Comparison of ENCODE assay signal across 8 cellular contexts in the genomic region with DNA sequence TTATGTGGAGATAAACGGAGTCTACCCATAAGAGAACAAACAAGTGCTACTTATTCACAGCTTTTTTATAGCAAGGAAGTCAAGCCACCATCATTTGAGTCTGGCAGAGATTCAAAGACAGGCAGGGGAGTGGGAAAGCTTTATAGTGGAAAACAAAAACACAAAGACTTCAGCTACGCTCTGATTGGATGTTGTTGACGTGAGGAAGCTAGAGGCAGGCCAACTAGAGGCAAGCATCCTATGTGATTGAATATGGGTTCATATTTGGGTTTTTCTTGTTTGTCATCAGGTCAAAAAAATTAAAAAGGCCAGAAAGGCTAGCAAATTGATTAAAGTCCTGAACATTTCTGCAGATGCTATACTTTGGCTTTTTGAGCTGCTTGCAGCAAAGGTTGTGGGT. TPM values are rescaled to one million over a fixed set of nuclear protein-coding genes. Genes with fewer than 3 reads are reported as not detected.
A peak's percentile ranks its signal among the peaks of the same experiment; 100 is the strongest.
DNase-seq lines count a peak whose midpoint lies in the region; ATAC-seq and TF ChIP-seq lines count a peak whose summit lies in the region.

No MANE protein-coding gene starts in this region.

- intact Hi-C loops in CD4-positive, alpha-beta T cell (cut with DNase I, micrococcal nuclease), result no loop called here
- intact Hi-C loops in prostate gland (cut with DNase I), result no loop called here

- peaks cover 16% of the 10 kb centered on the region for H3K4me1 Mint-ChIP-seq in CD4-positive, alpha-beta T cell (ENCODE audit: low read depth)
- peaks cover 3% of the 10 kb centered on the region for H3K4me1 Mint-ChIP-seq in activated naive CD8-positive, alpha-beta T cell (ENCODE audit: low read depth)

- DNase-seq in CD4-positive, alpha-beta T cell, result no peak
- peak; percentile 26 for DNase-seq in myocyte (ENCODE audit: low read depth)
- no peak for DNase-seq in prostate gland (ENCODE audit: low spot score)
- DNase-seq in activated gamma-delta T cell treated with Interleukin-2 at 50 U/mL for 16 hours, result no peak

- H3K27me3 ChIP-seq in CD4-positive, alpha-beta T cell (ENCODE audit: control insufficient read depth, insufficient read depth, low read length), result no peaks in the 10 kb centered on the region
- peaks cover 12% of the 10 kb centered on the region; the same call in 1 of the 2 replicates for H3K27me3 ChIP-seq in HUES6 (ENCODE audit: control insufficient read depth, insufficient read depth, low read length)
- H3K27me3 ChIP-seq in prostate gland (replicated peaks; ENCODE audit: insufficient read depth), result no peaks in the 10 kb centered on the region

- peak overlapping the region; percentile 90 for H3K4me3 Mint-ChIP-seq in CD4-positive, alpha-beta T cell
- H3K4me3 Mint-ChIP-seq in activated naive CD8-positive, alpha-beta T cell, result peak overlapping the region; percentile 48

- no peak overlapping the region for H3K27ac ChIP-seq in CD4-positive, alpha-beta T cell (ENCODE audit: low read depth, low read length)
- H3K27ac ChIP-seq in HUES6 (ENCODE audit: low read depth, low read length) (no peak overlapping the region), prostate gland (peak overlapping the region in 1 of 2 donors; percentile 90)

- H3K36me3 Mint-ChIP-seq in CD4-positive, alpha-beta T cell (ENCODE audit: low read depth), result no peaks in the 10 kb centered on the region
- no peaks in the 10 kb centered on the region for H3K36me3 Mint-ChIP-seq in activated naive CD8-positive, alpha-beta T cell

- H3K9me3 Mint-ChIP-seq in CD4-positive, alpha-beta T cell, result no peaks in the 10 kb centered on the region
- no peaks in the 10 kb centered on the region for H3K9me3 Mint-ChIP-seq in activated naive CD8-positive, alpha-beta T cell (ENCODE audit: low read depth)

- H3K36me3 ChIP-seq in HUES6 (ENCODE audit: control insufficient read depth, insufficient read depth, low read length) (peaks cover 19% of the 10 kb centered on the region), prostate gland (no peaks in the 10 kb centered on the region)

- TF ChIP-seq POLR2A in prostate gland (IDR thresholded peaks at IDR 0.05), result no peak

- no peak overlapping the region for H3K27ac Mint-ChIP-seq in CD4-positive, alpha-beta T cell
- H3K27ac Mint-ChIP-seq in activated naive CD8-positive, alpha-beta T cell, result no peak overlapping the region

- peaks cover 12% of the 10 kb centered on the region for H3K27me3 Mint-ChIP-seq in CD4-positive, alpha-beta T cell
- H3K27me3 Mint-ChIP-seq in activated naive CD8-positive, alpha-beta T cell, result no peaks in the 10 kb centered on the region

- TF ChIP-seq CTCF in CD4-positive, alpha-beta T cell (IDR thresholded peaks at IDR 0.05), result no peak
- TF ChIP-seq CTCF in prostate gland (IDR thresholded peaks at IDR 0.05), result no peak

- no peak for ATAC-seq in CD4-positive, alpha-beta T cell (ENCODE audit: poor library complexity)
- no peak for ATAC-seq in GM19328 (IDR thresholded peaks at IDR 0.05; ENCODE audit: unreplicated experiment)
- ATAC-seq in GM21447 (IDR thresholded peaks at IDR 0.05; ENCODE audit: unreplicated experiment), result no peak

- H3K4me1 ChIP-seq in HUES6 (ENCODE audit: control insufficient read depth, insufficient read depth, low read length), result no peaks in the 10 kb centered on the region
- no peaks in the 10 kb centered on the region for H3K4me1 ChIP-seq in prostate gland (replicated peaks)

- no peaks in the 10 kb centered on the region for H3K9me3 ChIP-seq in CD4-positive, alpha-beta T cell (ENCODE audit: control insufficient read depth, low read length)
- no peaks in the 10 kb centered on the region for H3K9me3 ChIP-seq in HUES6 (ENCODE audit: control insufficient read depth, insufficient read depth, low read depth, low read length)
- H3K9me3 ChIP-seq in prostate gland, result no peaks in the 10 kb centered on the region

- H3K9ac ChIP-seq in HUES6 (ENCODE audit: low read length), result no peak overlapping the region

- 60% methylated on average over 3 of the region's 3 CpGs for WGBS in prostate gland

- H3K4me3 ChIP-seq in HUES6 (ENCODE audit: low read depth, low read length) (peak overlapping the region; percentile 100), prostate gland (no peak overlapping the region)

- POLR2A ChIA-PET in CD4-positive, alpha-beta T cell (lab: Charles Lee), result no interaction called here

- CTCF ChIA-PET in CD4-positive, alpha-beta T cell (lab: Charles Lee), result no interaction called here

RNA-seq across cellular contexts. Expression of a gene that starts 0.7 kb away (rescaled TPM):
- 10 to 100 TPM; 10.5 to 11.1 TPM for total RNA-seq in CD4-positive, alpha-beta T cell
- total RNA-seq in myocyte (153 and 202 TPM in 2 replicates), prostate gland (100 to 1,000 TPM; 127 to 182 TPM)
- polyA plus RNA-seq in myocyte (2012), result 141 TPM

RNA-seq across cellular contexts. Expression of a gene that starts 23.2 kb away (rescaled TPM):
- 1 to 10 TPM; 5.0 to 5.8 TPM for total RNA-seq in CD4-positive, alpha-beta T cell
- 34.0 and 36.5 TPM in 2 replicates for total RNA-seq in myocyte
- 60.7 TPM for polyA plus RNA-seq in myocyte (2012)
- 10 to 100 TPM; 75.5 to 92.0 TPM for total RNA-seq in prostate gland

RNA-seq across cellular contexts. Expression of a gene that starts 44.2 kb away (rescaled TPM):
- total RNA-seq in CD4-positive, alpha-beta T cell, result 1 to 10 TPM; 4.0 to 4.9 TPM
- total RNA-seq in myocyte (149 and 162 TPM in 2 replicates), prostate gland (10 to 100 TPM; 78.1 to 94.0 TPM)
- 27.3 TPM for polyA plus RNA-seq in myocyte (2012)

Comparison
In these comparisons a context has a peak if more than half of its experiments do, and no peak if none do; other contexts are left out.
1. RNA of a gene that starts 0.7 kb away (total RNA-seq): 127 to 182 TPM in prostate gland and 153 to 202 TPM in myocyte; 10.5 to 11.1 TPM in CD4-positive, alpha-beta T cell; every median in the first group is over 10 times any median in the second.
2. RNA of a gene that starts 44.2 kb away (total RNA-seq): 149 to 162 TPM in myocyte and 78.1 to 94.0 TPM in prostate gland; 4.0 to 4.9 TPM in CD4-positive, alpha-beta T cell; every median in the first group is over 10 times any median in the second.